8 cellular contexts compared by ENCODE assay signal in the genomic region with DNA sequence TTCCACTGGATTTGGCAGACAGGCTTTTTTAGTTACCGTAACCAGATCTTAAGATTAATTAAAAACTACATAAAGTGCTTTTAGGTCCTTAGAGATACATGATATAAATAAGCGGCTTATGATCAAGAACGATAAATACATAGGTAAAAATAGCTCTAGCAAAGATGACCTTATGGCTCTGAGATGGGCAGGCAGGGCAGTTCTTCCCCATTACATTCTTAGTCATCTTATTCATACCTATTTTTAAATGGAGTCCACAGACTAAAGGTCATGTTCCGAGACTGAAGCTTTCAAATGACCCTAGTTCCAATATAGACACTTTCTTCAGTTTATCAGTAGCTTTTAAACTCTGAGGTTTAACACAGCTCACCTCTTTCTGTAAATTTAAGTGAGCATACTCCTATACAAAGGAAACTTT. TPM values are rescaled to one million over a fixed set of nuclear protein-coding genes. Genes with fewer than 3 reads are reported as not detected.
DNase-seq lines count a peak whose midpoint lies in the region; ATAC-seq lines count a peak whose summit lies in the region.
"Had no signal": no experiment of that assay in that cellular context is flagged by ENCODE, and none has a peak within 500 bp of the region (broad histone marks: within the 10 kb centered on the region; RNA-seq: fewer than 3 reads in every experiment).

No MANE protein-coding gene starts in this region.

- H3K4me3 Mint-ChIP-seq in activated naive CD8-positive, alpha-beta T cell treated with anti-CD3 and anti-CD28 coated beads, Interleukin-2, amount 10 ng/mL, durations not matched to agents 7 days and 5 days: peak overlapping the region; percentile 92

- H3K9ac ChIP-seq in HUES6 (ENCODE audit: low read length) (peak overlapping the region; percentile 39), iPS-20b (ENCODE audit: low read depth, low read length) (peak overlapping the region; percentile 7; the same call in 1 of the 2 replicates), stomach smooth muscle (ENCODE audit: low read length in 2 of 2) (peak overlapping the region in 1 of 2 donors; percentile 89)

- no peak overlapping the region for H3K27ac ChIP-seq in HUES6 (ENCODE audit: low read depth, low read length)
- no peak overlapping the region for H3K27ac ChIP-seq in iPS-20b (ENCODE audit: low read length)
- H3K27ac ChIP-seq in stomach smooth muscle (ENCODE audit: low read length): peak overlapping the region; percentile 46

- no peak for DNase-seq in activated naive CD8-positive, alpha-beta T cell treated with anti-CD3 and anti-CD28 coated beads, Interleukin-2, amount 10 ng/mL, durations not matched to agents 7 days and 5 days
- DNase-seq in SIG-M5 treated with dmso at 0.1 percent for 504 hours (lab: John Stamatoyannopoulos, UW; ENCODE audit: unreplicated experiment) (no peak), NCI-H1694 treated with DMSO at 0.1 percent for 48 hours (lab: John Stamatoyannopoulos, UW) (no peak), NCI-H2081 treated with DMSO at 0.1 percent for 48 hours (lab: John Stamatoyannopoulos, UW) (no peak)

- H3K27me3 ChIP-seq in HUES6 (ENCODE audit: control insufficient read depth, insufficient read depth, low read length) (no peaks in the 10 kb centered on the region), iPS-20b (ENCODE audit: insufficient read depth, low read length) (no peaks in the 10 kb centered on the region), stomach smooth muscle (ENCODE audit: control insufficient read depth in 1 of 2, insufficient read depth in 2 of 2, low read length in 2 of 2) (no peaks in the 10 kb centered on the region)

- peaks cover 74% of the 10 kb centered on the region for H3K36me3 Mint-ChIP-seq in activated naive CD8-positive, alpha-beta T cell treated with anti-CD3 and anti-CD28 coated beads, Interleukin-2, amount 10 ng/mL, durations not matched to agents 7 days and 5 days

- no peaks in the 10 kb centered on the region for H3K9me3 Mint-ChIP-seq in activated naive CD8-positive, alpha-beta T cell treated with anti-CD3 and anti-CD28 coated beads, Interleukin-2, amount 10 ng/mL, durations not matched to agents 7 days and 5 days

- H3K9me3 ChIP-seq in HUES6 (ENCODE audit: control insufficient read depth, insufficient read depth, low read depth, low read length): no peaks in the 10 kb centered on the region
- no peaks in the 10 kb centered on the region; the same call in 1 of the 2 replicates for H3K9me3 ChIP-seq in iPS-20b (ENCODE audit: insufficient read depth, low read depth, low read length)
- no peaks in the 10 kb centered on the region for H3K9me3 ChIP-seq in stomach smooth muscle (ENCODE audit: control insufficient read depth in 2 of 2, low read length in 2 of 2)

- H3K4me1 Mint-ChIP-seq in activated naive CD8-positive, alpha-beta T cell treated with anti-CD3 and anti-CD28 coated beads, Interleukin-2, amount 10 ng/mL, durations not matched to agents 7 days and 5 days: peaks cover 44% of the 10 kb centered on the region

- peak overlapping the region; percentile 89 for H3K4me3 ChIP-seq in HUES6 (ENCODE audit: low read depth, low read length)
- H3K4me3 ChIP-seq in iPS-20b (ENCODE audit: low read length): peak overlapping the region; percentile 98
- peak overlapping the region; percentile 86 to 100 for H3K4me3 ChIP-seq in stomach smooth muscle (ENCODE audit: low read length in 2 of 2)

- no peaks in the 10 kb centered on the region for H3K27me3 Mint-ChIP-seq in activated naive CD8-positive, alpha-beta T cell treated with anti-CD3 and anti-CD28 coated beads, Interleukin-2, amount 10 ng/mL, durations not matched to agents 7 days and 5 days

- H3K27ac Mint-ChIP-seq in activated naive CD8-positive, alpha-beta T cell treated with anti-CD3 and anti-CD28 coated beads, Interleukin-2, amount 10 ng/mL, durations not matched to agents 7 days and 5 days: peak overlapping the region; percentile 95

- POLR2A ChIA-PET in activated naive CD8-positive, alpha-beta T cell treated with anti-CD3 and anti-CD28 coated beads, Interleukin-2, amount 10 ng/mL, durations not matched to agents 7 days and 5 days (lab: Charles Lee): interaction anchor here (0.8 to 13.3 kb wide), 5 partner anchors 10 to 44 kb away, joined by 3 to 1003 read pairs (median 5); no protein-coding TSS in a partner anchor

- ATAC-seq in activated naive CD8-positive, alpha-beta T cell treated with anti-CD3 and anti-CD28 coated beads, Interleukin-2, amount 10 ng/mL, durations not matched to agents 7 days and 5 days (ENCODE audit: low read depth): no peak

- H3K36me3 ChIP-seq in HUES6 (ENCODE audit: control insufficient read depth, insufficient read depth, low read length) (peaks cover 71% of the 10 kb centered on the region), iPS-20b (ENCODE audit: insufficient read depth, low read depth, low read length) (peaks cover 75% of the 10 kb centered on the region), stomach smooth muscle (ENCODE audit: control insufficient read depth in 2 of 2, insufficient read depth in 2 of 2, low read length in 2 of 2) (peaks cover 29 to 46% of the 10 kb centered on the region in 2 donors)

- H3K4me1 ChIP-seq in HUES6 (ENCODE audit: control insufficient read depth, insufficient read depth, low read length) (peaks cover 36% of the 10 kb centered on the region), iPS-20b (ENCODE audit: insufficient read depth, low read length) (peaks cover 38% of the 10 kb centered on the region; the same call in 1 of the 2 replicates), stomach smooth muscle (ENCODE audit: control insufficient read depth, insufficient read depth, low read length) (peaks cover 30% of the 10 kb centered on the region)

RNA-seq across cellular contexts. Expression of gene MCL1, which starts 4.3 kb away (rescaled TPM):
- 100 to 1,000 TPM; 302 to 303 TPM for total RNA-seq in activated naive CD8-positive, alpha-beta T cell treated with anti-CD3 and anti-CD28 coated beads, Interleukin-2, amount 10 ng/mL, durations not matched to agents 7 days and 5 days

RNA-seq across cellular contexts. Expression of gene ADAMTSL4, which starts 25.9 kb away (rescaled TPM):
- total RNA-seq in activated naive CD8-positive, alpha-beta T cell treated with anti-CD3 and anti-CD28 coated beads, Interleukin-2, amount 10 ng/mL, durations not matched to agents 7 days and 5 days: under 1 TPM; 0.11 to 0.30 TPM

RNA-seq across cellular contexts. Expression of gene ENSA, which starts 54.3 kb away (rescaled TPM):
- total RNA-seq in activated naive CD8-positive, alpha-beta T cell treated with anti-CD3 and anti-CD28 coated beads, Interleukin-2, amount 10 ng/mL, durations not matched to agents 7 days and 5 days: 100 to 1,000 TPM; 161 to 172 TPM

RNA-seq across cellular contexts. Expression of gene FALEC, which starts 59.5 kb away (rescaled TPM):
- under 1 TPM; 0.58 to 0.60 TPM for total RNA-seq in activated naive CD8-positive, alpha-beta T cell treated with anti-CD3 and anti-CD28 coated beads, Interleukin-2, amount 10 ng/mL, durations not matched to agents 7 days and 5 days
- total RNA-seq: ureter had no signal
